In genomic region chr14:96582995-96583394, GRCh38 we compare ENCODE assay signal across 24 cellular contexts.
DNase-seq lines count a peak whose midpoint lies in the region; ATAC-seq and TF ChIP-seq lines count a peak whose summit lies in the region.
"Had no signal": no experiment of that assay in that cellular context is flagged by ENCODE, and none has a peak within 500 bp of the region (broad histone marks: within the 10 kb centered on the region; RNA-seq: fewer than 3 reads in every experiment).

No MANE protein-coding gene starts in this region.

- no peaks in the 10 kb centered on the region for H3F3A ChIP-seq in DOHH2 (ENCODE audit: control insufficient read depth, insufficient read depth)

- DNase-seq in activated CD4-positive, alpha-beta memory T cell treated with anti-CD3 and anti-CD28 coated beads, Interleukin-2, amount 10 ng/mL, durations not matched to agents 7 days and 5 days, result peak; percentile 4
- no peak for DNase-seq in activated CD4-positive, alpha-beta memory T cell treated with anti-CD3 and anti-CD28 coated beads for 36 hours
- DNase-seq in GM13977 (ENCODE audit: low spot score), result peak; percentile 4
- DNase-seq in sciatic nerve (ENCODE audit: low spot score), result peak; percentile 23
- DNase-seq: BE2C; CD4-positive, alpha-beta T cell; COR-L47; DMS 273 treated with DMSO at 0.1 percent for 48 hours; DND-41; HFFc6; Kasumi-1; NCI-H1417; NCI-H187 treated with DMSO at 0.1 percent for 48 hours; NCI-H2107; NCI-H2227 treated with DMSO at 0.1 percent for 48 hours; NCI-H510A; PC-9; RPMI8226; SHP77 treated with DMSO at 0.1 percent for 48 hours had no signal

- in situ Hi-C loops in GM13977 (cut with MboI; ENCODE audit: low pct_unique_long_range_greater_than_20kb, low sequenced_read_pairs, unreplicated experiment), result no loop called here

- H3K4me2 ChIP-seq in DOHH2 (ENCODE audit: low read length), result peak overlapping the region; percentile 49
- H3K4me2 ChIP-seq: A549, PC-9 had no signal

- H3K36me3 Mint-ChIP-seq in activated CD4-positive, alpha-beta memory T cell treated with anti-CD3 and anti-CD28 coated beads, Interleukin-2, amount 10 ng/mL, durations not matched to agents 7 days and 5 days (ENCODE audit: low read depth), result no peaks in the 10 kb centered on the region
- H3K36me3 Mint-ChIP-seq in activated CD4-positive, alpha-beta memory T cell treated with anti-CD3 and anti-CD28 coated beads for 36 hours, result no peaks in the 10 kb centered on the region

- H3K4me1 Mint-ChIP-seq in activated CD4-positive, alpha-beta memory T cell treated with anti-CD3 and anti-CD28 coated beads, Interleukin-2, amount 10 ng/mL, durations not matched to agents 7 days and 5 days, result peaks cover 2% of the 10 kb centered on the region
- H3K4me1 Mint-ChIP-seq in activated CD4-positive, alpha-beta memory T cell treated with anti-CD3 and anti-CD28 coated beads for 36 hours (ENCODE audit: low read depth), result no peaks in the 10 kb centered on the region

- H3K36me3 ChIP-seq in DOHH2 (ENCODE audit: control insufficient read depth, low read length), result no peaks in the 10 kb centered on the region
- H3K36me3 ChIP-seq: BE2C had no signal

- no peaks in the 10 kb centered on the region for H3K9me3 ChIP-seq in DOHH2 (ENCODE audit: control insufficient read depth, insufficient read depth, low read length)
- H3K9me3 ChIP-seq: A549, BE2C had no signal

- no peak for TF ChIP-seq CTCF in DOHH2 (IDR thresholded peaks at IDR 0.05; ENCODE audit: low read depth, low read length, poor library complexity, severe bottlenecking)
- TF ChIP-seq CTCF in GM13977 (IDR thresholded peaks at IDR 0.05; ENCODE audit: extremely low read depth, insufficient read depth, missing control alignments), result no peak

- 0 out of 2 replicates have a peak, but pooled peaks cover 3% of the 10 kb centered on the region for H4K20me1 ChIP-seq in DOHH2 (ENCODE audit: control insufficient read depth, insufficient read depth, low read depth, low read length)

- CTCF ChIA-PET in activated CD4-positive, alpha-beta memory T cell treated with anti-CD3 and anti-CD28 coated beads, Interleukin-2, amount 10 ng/mL, durations not matched to agents 7 days and 5 days (lab: Charles Lee), result no interaction called here
- CTCF ChIA-PET in activated CD4-positive, alpha-beta memory T cell treated with anti-CD3 and anti-CD28 coated beads for 36 hours (lab: Charles Lee), result interaction anchor here (2.5 kb wide), 1 partner anchor 157 kb away, joined by 8 read pairs; no protein-coding TSS in a partner anchor

- 0 out of 2 replicates have a peak overlapping the region, but pooled peaks have one; percentile 6 for H3K4me3 ChIP-seq in DOHH2 (ENCODE audit: low read length)
- H3K4me3 ChIP-seq: A549, PC-9, SK-N-MC had no signal

- no peak overlapping the region for H3K4me3 Mint-ChIP-seq in activated CD4-positive, alpha-beta memory T cell treated with anti-CD3 and anti-CD28 coated beads, Interleukin-2, amount 10 ng/mL, durations not matched to agents 7 days and 5 days
- H3K4me3 Mint-ChIP-seq in activated CD4-positive, alpha-beta memory T cell treated with anti-CD3 and anti-CD28 coated beads for 36 hours, result no peak overlapping the region
- H3K4me3 Mint-ChIP-seq: CD4-positive, alpha-beta T cell; HFFc6 had no signal

- ATAC-seq in sciatic nerve, result no peak
- ATAC-seq in HG03025 (IDR thresholded peaks at IDR 0.05; ENCODE audit: low FRiP score, unreplicated experiment), result no peak
- no peak for ATAC-seq in GM19351 (IDR thresholded peaks at IDR 0.05; ENCODE audit: unreplicated experiment)

- H3K9me3 Mint-ChIP-seq in activated CD4-positive, alpha-beta memory T cell treated with anti-CD3 and anti-CD28 coated beads, Interleukin-2, amount 10 ng/mL, durations not matched to agents 7 days and 5 days, result no peaks in the 10 kb centered on the region
- no peaks in the 10 kb centered on the region for H3K9me3 Mint-ChIP-seq in activated CD4-positive, alpha-beta memory T cell treated with anti-CD3 and anti-CD28 coated beads for 36 hours
- H3K9me3 Mint-ChIP-seq: CD4-positive, alpha-beta T cell; HFFc6 had no signal

- peaks cover 35% of the 10 kb centered on the region for H3K27me3 ChIP-seq in DOHH2 (ENCODE audit: control insufficient read depth, low read length)
- H3K27me3 ChIP-seq: BE2C had no signal

- intact Hi-C loops in activated CD4-positive, alpha-beta memory T cell treated with anti-CD3 and anti-CD28 coated beads for 36 hours (cut with micrococcal nuclease), result no loop called here
- intact Hi-C loops in sciatic nerve (cut with DNase I), result no loop called here

- POLR2A ChIA-PET in activated CD4-positive, alpha-beta memory T cell treated with anti-CD3 and anti-CD28 coated beads, Interleukin-2, amount 10 ng/mL, durations not matched to agents 7 days and 5 days (lab: Charles Lee), result no interaction called here
- POLR2A ChIA-PET in activated CD4-positive, alpha-beta memory T cell treated with anti-CD3 and anti-CD28 coated beads for 36 hours (lab: Charles Lee), result no interaction called here

- no peak overlapping the region for H3K27ac Mint-ChIP-seq in activated CD4-positive, alpha-beta memory T cell treated with anti-CD3 and anti-CD28 coated beads, Interleukin-2, amount 10 ng/mL, durations not matched to agents 7 days and 5 days
- H3K27ac Mint-ChIP-seq in activated CD4-positive, alpha-beta memory T cell treated with anti-CD3 and anti-CD28 coated beads for 36 hours, result no peak overlapping the region
- H3K27ac Mint-ChIP-seq: CD4-positive, alpha-beta T cell; HFFc6 had no signal

- H3K27ac ChIP-seq in DOHH2 (ENCODE audit: low read depth, low read length), result no peak overlapping the region
- H3K27ac ChIP-seq: A549, PC-9, SK-N-MC had no signal

- H3K27me3 Mint-ChIP-seq in activated CD4-positive, alpha-beta memory T cell treated with anti-CD3 and anti-CD28 coated beads, Interleukin-2, amount 10 ng/mL, durations not matched to agents 7 days and 5 days, result peaks cover 16% of the 10 kb centered on the region
- H3K27me3 Mint-ChIP-seq in activated CD4-positive, alpha-beta memory T cell treated with anti-CD3 and anti-CD28 coated beads for 36 hours, result peaks cover 15% of the 10 kb centered on the region

- no peaks in the 10 kb centered on the region for H3K9me2 ChIP-seq in DOHH2 (replicated peaks; ENCODE audit: control insufficient read depth, low read length)

- H3K79me2 ChIP-seq in DOHH2 (ENCODE audit: control insufficient read depth, low read length), result no peaks in the 10 kb centered on the region

- H3K4me1 ChIP-seq in DOHH2 (ENCODE audit: control insufficient read depth, low read length), result peaks cover 30% of the 10 kb centered on the region
- H3K4me1 ChIP-seq: A549 had no signal
